ENCODE assay signal across 1 cellular context in the genomic region with DNA sequence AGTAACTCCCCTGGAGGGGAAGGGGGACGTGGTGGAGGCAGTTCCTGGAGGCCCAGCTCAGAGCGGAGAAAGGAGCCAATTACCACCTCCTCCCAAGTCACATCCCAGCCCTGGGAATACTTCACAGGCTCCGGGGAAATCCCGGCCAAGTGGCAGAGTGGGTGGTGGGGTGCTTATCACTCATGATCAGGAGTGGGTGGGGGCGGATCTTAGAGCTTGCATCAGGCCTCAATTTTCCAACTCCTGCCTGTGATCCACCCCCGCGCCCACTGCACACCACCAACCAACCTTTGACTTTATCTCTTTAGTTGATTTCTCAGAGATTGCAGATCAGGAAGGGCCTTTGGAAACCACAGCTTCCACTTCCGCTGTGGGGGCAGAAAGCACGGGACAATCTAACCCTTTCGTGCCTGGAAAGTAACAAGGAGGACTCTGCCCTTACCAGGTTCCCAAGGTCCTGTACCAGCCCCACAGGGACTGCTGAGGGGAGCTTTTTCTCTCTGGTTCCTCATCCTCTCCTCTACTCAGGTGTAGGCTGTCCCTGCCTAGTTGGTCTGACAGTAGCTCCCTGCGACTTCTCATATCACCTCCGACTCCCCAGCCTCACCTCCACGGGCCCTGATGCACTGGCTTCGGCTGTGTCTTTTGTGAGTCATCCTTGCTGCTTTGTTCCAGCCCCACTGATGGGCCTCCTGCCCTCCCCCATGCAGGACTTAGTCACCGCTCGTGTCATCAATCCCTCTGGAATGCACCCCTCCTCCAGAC.
TF ChIP-seq lines count a peak whose summit lies in the region.

No MANE protein-coding gene starts in this region.

TF ChIP-seq in HepG2, 621 proteins besides CTCF, POLR2A, EP300 and RAD21 (continued from another document and continues in another):
- no peak for TF ChIP-seq ZNF407 (CRISPR knock-in tag; IDR thresholded peaks at IDR 0.05; ENCODE audit: not compliant biosample characterization)
- TF ChIP-seq ZNF446 (CRISPR knock-in tag; IDR thresholded peaks at IDR 0.05) = peak; percentile 93
- TF ChIP-seq MIER3 (CRISPR knock-in tag; IDR thresholded peaks at IDR 0.05; ENCODE audit: borderline replicate concordance) = peak; percentile 65; the same call in 1 of the 2 replicates
- TF ChIP-seq ZSCAN25 (CRISPR knock-in tag; IDR thresholded peaks at IDR 0.05) = peak; percentile 85
- peak; percentile 91; the same call in 1 of the 2 replicates for TF ChIP-seq NFKBIZ (CRISPR knock-in tag; IDR thresholded peaks at IDR 0.05)
- TF ChIP-seq BCL3 (CRISPR knock-in tag; IDR thresholded peaks at IDR 0.05) = peak; percentile 84; the same call in 1 of the 2 replicates
- TF ChIP-seq, protein P1, sequence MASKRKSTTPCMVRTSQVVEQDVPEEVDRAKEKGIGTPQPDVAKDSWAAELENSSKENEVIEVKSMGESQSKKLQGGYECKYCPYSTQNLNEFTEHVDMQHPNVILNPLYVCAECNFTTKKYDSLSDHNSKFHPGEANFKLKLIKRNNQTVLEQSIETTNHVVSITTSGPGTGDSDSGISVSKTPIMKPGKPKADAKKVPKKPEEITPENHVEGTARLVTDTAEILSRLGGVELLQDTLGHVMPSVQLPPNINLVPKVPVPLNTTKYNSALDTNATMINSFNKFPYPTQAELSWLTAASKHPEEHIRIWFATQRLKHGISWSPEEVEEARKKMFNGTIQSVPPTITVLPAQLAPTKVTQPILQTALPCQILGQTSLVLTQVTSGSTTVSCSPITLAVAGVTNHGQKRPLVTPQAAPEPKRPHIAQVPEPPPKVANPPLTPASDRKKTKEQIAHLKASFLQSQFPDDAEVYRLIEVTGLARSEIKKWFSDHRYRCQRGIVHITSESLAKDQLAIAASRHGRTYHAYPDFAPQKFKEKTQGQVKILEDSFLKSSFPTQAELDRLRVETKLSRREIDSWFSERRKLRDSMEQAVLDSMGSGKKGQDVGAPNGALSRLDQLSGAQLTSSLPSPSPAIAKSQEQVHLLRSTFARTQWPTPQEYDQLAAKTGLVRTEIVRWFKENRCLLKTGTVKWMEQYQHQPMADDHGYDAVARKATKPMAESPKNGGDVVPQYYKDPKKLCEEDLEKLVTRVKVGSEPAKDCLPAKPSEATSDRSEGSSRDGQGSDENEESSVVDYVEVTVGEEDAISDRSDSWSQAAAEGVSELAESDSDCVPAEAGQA (IDR thresholded peaks at IDR 0.05; ENCODE audit: low read depth) = peak; percentile 75
- TF ChIP-seq, protein P1 (CRISPR knock-in tag; IDR thresholded peaks at IDR 0.05; ENCODE audit: borderline replicate concordance) = no peak
- TF ChIP-seq ZNF746 (CRISPR knock-in tag; IDR thresholded peaks at IDR 0.05) = peak; percentile 96
- TF ChIP-seq ZNF235 (CRISPR knock-in tag; IDR thresholded peaks at IDR 0.05; ENCODE audit: borderline replicate concordance) = no peak
- no peak for TF ChIP-seq ZNF83 (CRISPR knock-in tag; IDR thresholded peaks at IDR 0.05; ENCODE audit: borderline replicate concordance)
- peak; percentile 74; the same call in 1 of the 2 replicates for TF ChIP-seq ZNF598 (CRISPR knock-in tag; IDR thresholded peaks at IDR 0.05; ENCODE audit: borderline replicate concordance)
- TF ChIP-seq HNF4A (CRISPR knock-in tag; IDR thresholded peaks at IDR 0.05) = peak; percentile 56
- TF ChIP-seq NCOA2 (CRISPR knock-in tag; IDR thresholded peaks at IDR 0.05) = peak; percentile 83
- TF ChIP-seq TOPORS (CRISPR knock-in tag; IDR thresholded peaks at IDR 0.05) = no peak
- TF ChIP-seq ZNF3 (CRISPR knock-in tag; IDR thresholded peaks at IDR 0.05) = no peak; the same call in 1 of the 2 replicates
- TF ChIP-seq, protein P2, sequence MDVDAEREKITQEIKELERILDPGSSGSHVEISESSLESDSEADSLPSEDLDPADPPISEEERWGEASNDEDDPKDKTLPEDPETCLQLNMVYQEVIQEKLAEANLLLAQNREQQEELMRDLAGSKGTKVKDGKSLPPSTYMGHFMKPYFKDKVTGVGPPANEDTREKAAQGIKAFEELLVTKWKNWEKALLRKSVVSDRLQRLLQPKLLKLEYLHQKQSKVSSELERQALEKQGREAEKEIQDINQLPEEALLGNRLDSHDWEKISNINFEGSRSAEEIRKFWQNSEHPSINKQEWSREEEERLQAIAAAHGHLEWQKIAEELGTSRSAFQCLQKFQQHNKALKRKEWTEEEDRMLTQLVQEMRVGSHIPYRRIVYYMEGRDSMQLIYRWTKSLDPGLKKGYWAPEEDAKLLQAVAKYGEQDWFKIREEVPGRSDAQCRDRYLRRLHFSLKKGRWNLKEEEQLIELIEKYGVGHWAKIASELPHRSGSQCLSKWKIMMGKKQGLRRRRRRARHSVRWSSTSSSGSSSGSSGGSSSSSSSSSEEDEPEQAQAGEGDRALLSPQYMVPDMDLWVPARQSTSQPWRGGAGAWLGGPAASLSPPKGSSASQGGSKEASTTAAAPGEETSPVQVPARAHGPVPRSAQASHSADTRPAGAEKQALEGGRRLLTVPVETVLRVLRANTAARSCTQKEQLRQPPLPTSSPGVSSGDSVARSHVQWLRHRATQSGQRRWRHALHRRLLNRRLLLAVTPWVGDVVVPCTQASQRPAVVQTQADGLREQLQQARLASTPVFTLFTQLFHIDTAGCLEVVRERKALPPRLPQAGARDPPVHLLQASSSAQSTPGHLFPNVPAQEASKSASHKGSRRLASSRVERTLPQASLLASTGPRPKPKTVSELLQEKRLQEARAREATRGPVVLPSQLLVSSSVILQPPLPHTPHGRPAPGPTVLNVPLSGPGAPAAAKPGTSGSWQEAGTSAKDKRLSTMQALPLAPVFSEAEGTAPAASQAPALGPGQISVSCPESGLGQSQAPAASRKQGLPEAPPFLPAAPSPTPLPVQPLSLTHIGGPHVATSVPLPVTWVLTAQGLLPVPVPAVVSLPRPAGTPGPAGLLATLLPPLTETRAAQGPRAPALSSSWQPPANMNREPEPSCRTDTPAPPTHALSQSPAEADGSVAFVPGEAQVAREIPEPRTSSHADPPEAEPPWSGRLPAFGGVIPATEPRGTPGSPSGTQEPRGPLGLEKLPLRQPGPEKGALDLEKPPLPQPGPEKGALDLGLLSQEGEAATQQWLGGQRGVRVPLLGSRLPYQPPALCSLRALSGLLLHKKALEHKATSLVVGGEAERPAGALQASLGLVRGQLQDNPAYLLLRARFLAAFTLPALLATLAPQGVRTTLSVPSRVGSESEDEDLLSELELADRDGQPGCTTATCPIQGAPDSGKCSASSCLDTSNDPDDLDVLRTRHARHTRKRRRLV (CRISPR knock-in tag; IDR thresholded peaks at IDR 0.05) = peak; percentile 73; the same call in 1 of the 2 replicates
- peak; percentile 68; the same call in 1 of the 2 replicates for TF ChIP-seq FOXK1 (CRISPR knock-in tag; IDR thresholded peaks at IDR 0.05; ENCODE audit: borderline replicate concordance, low read depth)
- TF ChIP-seq ZFY (CRISPR knock-in tag; IDR thresholded peaks at IDR 0.05) = no peak; the same call in none of the 2 replicates
- TF ChIP-seq CBX1 (IDR thresholded peaks at IDR 0.05; ENCODE audit: low read depth) = peak; percentile 78
- TF ChIP-seq, protein P3, sequence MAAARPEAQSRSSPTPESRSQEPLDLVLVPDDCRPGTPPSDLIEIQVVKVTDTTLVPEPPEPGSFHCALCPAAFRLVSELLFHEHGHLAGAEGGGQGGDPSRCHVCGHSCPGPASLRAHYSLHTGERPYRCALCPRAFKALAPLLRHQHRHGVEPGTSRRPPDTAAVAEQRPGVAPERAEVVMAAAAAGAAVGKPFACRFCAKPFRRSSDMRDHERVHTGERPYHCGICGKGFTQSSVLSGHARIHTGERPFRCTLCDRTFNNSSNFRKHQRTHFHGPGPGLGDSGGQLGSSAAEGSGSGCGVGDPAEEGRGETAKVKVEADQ (CRISPR knock-in tag; IDR thresholded peaks at IDR 0.05; ENCODE audit: borderline replicate concordance) = no peak; the same call in 1 of the 2 replicates
- TF ChIP-seq AGO1 (IDR thresholded peaks at IDR 0.05; ENCODE audit: low read depth, low read length, poor library complexity, severe bottlenecking) = no peak
- TF ChIP-seq ZNF761 (CRISPR knock-in tag; conservative IDR thresholded peaks at IDR 0.05) = no peak
- TF ChIP-seq, protein P4, sequence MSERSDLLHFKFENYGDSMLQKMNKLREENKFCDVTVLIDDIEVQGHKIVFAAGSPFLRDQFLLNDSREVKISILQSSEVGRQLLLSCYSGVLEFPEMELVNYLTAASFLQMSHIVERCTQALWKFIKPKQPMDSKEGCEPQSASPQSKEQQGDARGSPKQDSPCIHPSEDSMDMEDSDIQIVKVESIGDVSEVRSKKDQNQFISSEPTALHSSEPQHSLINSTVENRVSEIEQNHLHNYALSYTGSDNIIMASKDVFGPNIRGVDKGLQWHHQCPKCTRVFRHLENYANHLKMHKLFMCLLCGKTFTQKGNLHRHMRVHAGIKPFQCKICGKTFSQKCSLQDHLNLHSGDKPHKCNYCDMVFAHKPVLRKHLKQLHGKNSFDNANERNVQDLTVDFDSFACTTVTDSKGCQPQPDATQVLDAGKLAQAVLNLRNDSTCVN (CRISPR knock-in tag; IDR thresholded peaks at IDR 0.05; ENCODE audit: borderline replicate concordance) = peak; percentile 61; the same call in 1 of the 2 replicates
- TF ChIP-seq, protein P5, sequence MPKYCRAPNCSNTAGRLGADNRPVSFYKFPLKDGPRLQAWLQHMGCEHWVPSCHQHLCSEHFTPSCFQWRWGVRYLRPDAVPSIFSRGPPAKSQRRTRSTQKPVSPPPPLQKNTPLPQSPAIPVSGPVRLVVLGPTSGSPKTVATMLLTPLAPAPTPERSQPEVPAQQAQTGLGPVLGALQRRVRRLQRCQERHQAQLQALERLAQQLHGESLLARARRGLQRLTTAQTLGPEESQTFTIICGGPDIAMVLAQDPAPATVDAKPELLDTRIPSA (CRISPR knock-in tag; IDR thresholded peaks at IDR 0.05; ENCODE audit: borderline replicate concordance) = no peak
- TF ChIP-seq SATB2 (CRISPR knock-in tag; IDR thresholded peaks at IDR 0.05) = no peak
- peak; percentile 56; the same call in 1 of the 2 replicates for TF ChIP-seq ESRRA (CRISPR knock-in tag; IDR thresholded peaks at IDR 0.05; ENCODE audit: low read depth)
